In the genomic region with DNA sequence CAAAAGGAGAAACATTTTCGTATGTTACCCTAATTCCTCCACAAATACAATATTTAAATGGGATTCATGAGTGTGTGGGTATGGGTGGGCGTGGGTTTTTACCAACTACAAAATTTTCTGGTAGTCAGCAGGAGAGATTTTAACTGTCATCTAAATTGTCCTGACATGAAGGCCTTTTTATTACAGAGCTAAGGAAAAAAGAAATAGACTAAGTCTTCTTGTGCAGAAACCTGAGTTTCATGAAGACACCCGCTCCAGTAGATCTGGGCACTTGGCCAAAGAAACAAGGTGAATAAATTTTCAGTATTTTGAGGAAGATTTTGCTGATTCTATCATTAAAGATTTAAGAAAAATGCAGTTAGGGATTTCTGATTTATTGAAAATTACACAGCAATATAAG, we compare ENCODE assay signal across 18 cellular contexts. TPM values are rescaled to one million over a fixed set of nuclear protein-coding genes. Genes with fewer than 3 reads are reported as not detected.
DNase-seq lines count a peak whose midpoint lies in the region; ATAC-seq and TF ChIP-seq lines count a peak whose summit lies in the region.
"Had no signal": no experiment of that assay in that cellular context is flagged by ENCODE, and none has a peak within 500 bp of the region (broad histone marks: within the 10 kb centered on the region; RNA-seq: fewer than 3 reads in every experiment).

No MANE protein-coding gene starts in this region.

- POLR2A ChIA-PET in PC-3 (lab: Charles Lee; ENCODE audit: unreplicated experiment) = no interaction called here

- TF ChIP-seq CTCF in DOHH2 (IDR thresholded peaks at IDR 0.05; ENCODE audit: low read depth, low read length, poor library complexity, severe bottlenecking) = no peak
- no peak for TF ChIP-seq CTCF in SU-DHL-6 (IDR thresholded peaks at IDR 0.05; ENCODE audit: insufficient read depth, low read length, poor library complexity, severe bottlenecking)
- no peak for TF ChIP-seq CTCF in PC-3 (conservative IDR thresholded peaks at IDR 0.05; ENCODE audit: low read depth, low read length)

- H3F3A ChIP-seq in DOHH2 (ENCODE audit: control insufficient read depth, insufficient read depth) = peaks cover 12% of the 10 kb centered on the region
- H3F3A ChIP-seq in SU-DHL-6 (ENCODE audit: insufficient read depth) = peaks cover 24% of the 10 kb centered on the region
- no peaks in the 10 kb centered on the region for H3F3A ChIP-seq in PC-3 (ENCODE audit: low read length, unreplicated experiment)

- H3K79me2 ChIP-seq in DOHH2 (ENCODE audit: control insufficient read depth, low read length) = peaks cover 6% of the 10 kb centered on the region
- peaks cover 8% of the 10 kb centered on the region; the same call in 1 of the 2 replicates for H3K79me2 ChIP-seq in SU-DHL-6 (ENCODE audit: insufficient read depth, low read length)
- H3K79me2 ChIP-seq in PC-3 (ENCODE audit: low read length) = no peaks in the 10 kb centered on the region

- peak overlapping the region; percentile 68 to 83 for H3K27ac Mint-ChIP-seq in natural killer cell treated with Interleukin-12 subunit alpha and Interleukin-12 subunit beta and Interleukin-15 and Interleukin-18, amount 100 ng/mL, for 72 hours
- H3K27ac Mint-ChIP-seq: activated T-helper 2 cell treated with anti-CD3 and anti-CD28 coated beads, Interferon-gamma antibody, Interleukin-2, Interleukin-4, amounts not matched to agents 10 μg/mL and 5 μg/mL and 100 μg/mL, durations not matched to agents 14 hours and 24 hours and 36 hours; H9 had no signal

- H4K20me1 ChIP-seq in DOHH2 (ENCODE audit: control insufficient read depth, insufficient read depth, low read depth, low read length) (no peaks in the 10 kb centered on the region), SU-DHL-6 (ENCODE audit: low read depth, low read length) (no peaks in the 10 kb centered on the region), PC-3 (ENCODE audit: low read length) (no peaks in the 10 kb centered on the region)

- intact Hi-C loops in PC-3 (cut with micrococcal nuclease) = no loop called here

- H3K9me2 ChIP-seq in DOHH2 (replicated peaks; ENCODE audit: control insufficient read depth, low read length) (no peaks in the 10 kb centered on the region), SU-DHL-6 (replicated peaks; ENCODE audit: insufficient read depth, low read length) (no peaks in the 10 kb centered on the region), PC-3 (replicated peaks; ENCODE audit: low read length) (no peaks in the 10 kb centered on the region)

- peaks cover 3% of the 10 kb centered on the region for H3K9me3 Mint-ChIP-seq in natural killer cell treated with Interleukin-12 subunit alpha and Interleukin-12 subunit beta and Interleukin-15 and Interleukin-18, amount 100 ng/mL, for 72 hours
- H3K9me3 Mint-ChIP-seq: activated T-helper 2 cell treated with anti-CD3 and anti-CD28 coated beads, Interferon-gamma antibody, Interleukin-2, Interleukin-4, amounts not matched to agents 10 μg/mL and 5 μg/mL and 100 μg/mL, durations not matched to agents 14 hours and 24 hours and 36 hours had no signal

- H3K36me3 Mint-ChIP-seq in natural killer cell treated with Interleukin-12 subunit alpha and Interleukin-12 subunit beta and Interleukin-15 and Interleukin-18, amount 100 ng/mL, for 72 hours = no peaks in the 10 kb centered on the region

- no peaks in the 10 kb centered on the region for H3K9me3 ChIP-seq in DOHH2 (ENCODE audit: control insufficient read depth, insufficient read depth, low read length)
- H3K9me3 ChIP-seq in SU-DHL-6 (ENCODE audit: insufficient read depth, low read length) = no peaks in the 10 kb centered on the region
- no peaks in the 10 kb centered on the region for H3K9me3 ChIP-seq in PC-3 (ENCODE audit: low read length)
- H3K9me3 ChIP-seq: ovary had no signal

- peak overlapping the region; percentile 62 for H3K4me3 ChIP-seq in DOHH2 (ENCODE audit: low read length)
- H3K4me3 ChIP-seq in SU-DHL-6 (ENCODE audit: insufficient read depth, low read length, poor library complexity, severe bottlenecking) = peak overlapping the region; percentile 60
- H3K4me3 ChIP-seq in PC-3 (ENCODE audit: low read length) = no peak overlapping the region
- H3K4me3 ChIP-seq: ovary had no signal

- H3K4me1 ChIP-seq in DOHH2 (ENCODE audit: control insufficient read depth, low read length) (peaks cover 67% of the 10 kb centered on the region), PC-3 (ENCODE audit: insufficient read depth, low read length) (no peaks in the 10 kb centered on the region)

- CTCF ChIA-PET in PC-3 (lab: Charles Lee) = interaction anchor here (0.6 kb wide), 1 partner anchor 942 kb away, joined by 4 read pairs; no protein-coding TSS in a partner anchor

- peak overlapping the region; percentile 82 for H3K27ac ChIP-seq in DOHH2 (ENCODE audit: low read depth, low read length)
- H3K27ac ChIP-seq in SU-DHL-6 (ENCODE audit: low read depth, low read length) = peak overlapping the region; percentile 93
- no peak overlapping the region for H3K27ac ChIP-seq in PC-3 (ENCODE audit: low read length)
- H3K27ac ChIP-seq: ovary, WERI-Rb-1 had no signal

- H3K27me3 ChIP-seq in DOHH2 (ENCODE audit: control insufficient read depth, low read length) = no peaks in the 10 kb centered on the region
- H3K27me3 ChIP-seq in SU-DHL-6 (ENCODE audit: low read length) = no peaks in the 10 kb centered on the region
- H3K27me3 ChIP-seq in PC-3 (ENCODE audit: low read length) = no peaks in the 10 kb centered on the region
- H3K27me3 ChIP-seq: ovary had no signal

- H3K9ac ChIP-seq in SU-DHL-6 (ENCODE audit: low read length) = peak overlapping the region; percentile 54
- no peak overlapping the region for H3K9ac ChIP-seq in PC-3 (ENCODE audit: low read length)

- peak overlapping the region; percentile 17 for H2AFZ ChIP-seq in SU-DHL-6 (ENCODE audit: low read depth, low read length, severe bottlenecking)
- no peak overlapping the region for H2AFZ ChIP-seq in PC-3 (ENCODE audit: low read length)

- H3K27me3 Mint-ChIP-seq in natural killer cell treated with Interleukin-12 subunit alpha and Interleukin-12 subunit beta and Interleukin-15 and Interleukin-18, amount 100 ng/mL, for 72 hours = no peaks in the 10 kb centered on the region

- H3K36me3 ChIP-seq in DOHH2 (ENCODE audit: control insufficient read depth, low read length) (peaks cover 4% of the 10 kb centered on the region; the same call in 1 of the 2 replicates), SU-DHL-6 (ENCODE audit: low read length) (peaks cover 5% of the 10 kb centered on the region; the same call in 1 of the 2 replicates), PC-3 (ENCODE audit: low read depth, low read length) (no peaks in the 10 kb centered on the region)
- H3K36me3 ChIP-seq: ovary, WERI-Rb-1 had no signal

- no peak for ATAC-seq in natural killer cell treated with Interleukin-12 subunit alpha and Interleukin-12 subunit beta and Interleukin-15 and Interleukin-18, amount 100 ng/mL, for 72 hours
- no peak for ATAC-seq in HG03565 (IDR thresholded peaks at IDR 0.05; ENCODE audit: unreplicated experiment)
- ATAC-seq in PC-3 = no peak
- ATAC-seq in GM18519 (IDR thresholded peaks at IDR 0.05; ENCODE audit: low FRiP score, unreplicated experiment) = no peak

- H3K4me2 ChIP-seq in DOHH2 (ENCODE audit: low read length) (peak overlapping the region; percentile 60), SU-DHL-6 (ENCODE audit: low read depth, low read length, poor library complexity, severe bottlenecking) (peak overlapping the region; percentile 99), PC-3 (ENCODE audit: low read length) (no peak overlapping the region)

- BruUV-seq in PC-3 (replicated peaks; lab: Mats Ljungman, UMichigan) = no TSS peak

- peak overlapping the region; percentile 54 for H3K4me3 Mint-ChIP-seq in natural killer cell treated with Interleukin-12 subunit alpha and Interleukin-12 subunit beta and Interleukin-15 and Interleukin-18, amount 100 ng/mL, for 72 hours
- H3K4me3 Mint-ChIP-seq: H9 had no signal

- DNase-seq in Kasumi-1 (lab: John Stamatoyannopoulos, UW) = peak; percentile 27 to 44
- DNase-seq in natural killer cell treated with Interleukin-12 subunit alpha and Interleukin-12 subunit beta and Interleukin-15 and Interleukin-18, amount 100 ng/mL, for 72 hours (ENCODE audit: low spot score) = no peak
- no peak for DNase-seq in PC-3
- DNase-seq: activated CD8-positive, alpha-beta memory T cell treated with anti-CD3 and anti-CD28 coated beads for 24 hours; amniotic stem cell; DMS53; H9; kidney glomerular epithelial cell; NCI-H1105; ovary; stimulated activated CD4-positive, alpha-beta T cell treated with anti-CD3 and anti-CD28 coated beads, Interleukin-4, amount 100 ng/mL, for 4 hours; WERI-Rb-1 had no signal

- H3K4me1 Mint-ChIP-seq in natural killer cell treated with Interleukin-12 subunit alpha and Interleukin-12 subunit beta and Interleukin-15 and Interleukin-18, amount 100 ng/mL, for 72 hours (ENCODE audit: low read depth in 2 of 2) = peaks cover 0 to 11% of the 10 kb centered on the region in 2 donors

RNA-seq across cellular contexts. Expression of gene RGS18, which starts 0.8 kb away (rescaled TPM):
- total RNA-seq in natural killer cell treated with Interleukin-12 subunit alpha and Interleukin-12 subunit beta and Interleukin-15 and Interleukin-18, amount 100 ng/mL, for 72 hours = 10 to 100 TPM in 1 of 2 donors, 1 to 10 TPM in 1; 4.0 to 10.0 TPM
- total RNA-seq in PC-3 (2014; rRNA removed) = not detected in 2 replicates
- total RNA-seq: activated T-helper 2 cell treated with anti-CD3 and anti-CD28 coated beads, Interferon-gamma antibody, Interleukin-2, Interleukin-4, amounts not matched to agents 10 μg/mL and 5 μg/mL and 100 μg/mL, durations not matched to agents 14 hours and 24 hours and 36 hours; H9; SK-MEL-5 had no signal

Comparison
In these comparisons a context has a peak if more than half of its experiments do, and no peak if none do; other contexts are left out.
1. DNase-seq: peak in Kasumi-1 (2 of 2); none in natural killer cell treated with Interleukin-12 subunit alpha and Interleukin-12 subunit beta and Interleukin-15 and Interleukin-18, amount 100 ng/mL, for 72 hours (single experiment) and PC-3 (single experiment).